14 cellular contexts compared by ENCODE assay signal in genomic region chr5:113319256-113320053, GRCh38.
A peak's percentile ranks its signal among the peaks of the same experiment; 100 is the strongest.
DNase-seq lines count a peak whose midpoint lies in the region; TF ChIP-seq lines count a peak whose summit lies in the region.
"Had no signal": no experiment of that assay in that cellular context is flagged by ENCODE, and none has a peak within 500 bp of the region (broad histone marks: within the 10 kb centered on the region; RNA-seq: fewer than 3 reads in every experiment).

No MANE protein-coding gene starts in this region.

- H3K9me3 ChIP-seq in HEK293 (ENCODE audit: control insufficient read depth, insufficient read depth, low read depth, low read length) (no peaks in the 10 kb centered on the region), Loucy (ENCODE audit: insufficient read depth, low read depth, low read length) (no peaks in the 10 kb centered on the region), hepatocyte (ENCODE audit: low read depth) (no peaks in the 10 kb centered on the region)
- H3K9me3 ChIP-seq: A549, BE2C had no signal

- TF ChIP-seq CTCF in HEK293 (tag by site-specific recombination; IDR thresholded peaks at IDR 0.05) (no peak), Loucy (conservative IDR thresholded peaks at IDR 0.05; ENCODE audit: low read length) (no peak), VCaP (conservative IDR thresholded peaks at IDR 0.05) (no peak), hepatocyte (IDR thresholded peaks at IDR 0.05; ENCODE audit: poor library complexity) (no peak)

- H3K79me2 ChIP-seq in Loucy (ENCODE audit: insufficient read depth, low read length) (no peaks in the 10 kb centered on the region), hepatocyte (no peaks in the 10 kb centered on the region)

- H3K4me2 ChIP-seq in Loucy (ENCODE audit: low read depth, low read length, poor library complexity, severe bottlenecking), result peak overlapping the region; percentile 48
- H3K4me2 ChIP-seq in hepatocyte, result peak overlapping the region; percentile 16
- H3K4me2 ChIP-seq: A549, GM23338 had no signal

- H3K27ac ChIP-seq in HEK293 (ENCODE audit: extremely low read depth, low read depth, low read length), result no peak overlapping the region
- H3K27ac ChIP-seq in VCaP, result peak overlapping the region; percentile 66
- H3K27ac ChIP-seq in hepatocyte, result no peak overlapping the region
- H3K27ac ChIP-seq: A549, C4-2B had no signal

- CTCF ChIA-PET in HEK293 (lab: Yijun Ruan, JAX), result no interaction called here

- H4K20me1 ChIP-seq in Loucy (ENCODE audit: insufficient read depth, low read length, poor library complexity, severe bottlenecking), result no peaks in the 10 kb centered on the region
- no peaks in the 10 kb centered on the region for H4K20me1 ChIP-seq in hepatocyte (ENCODE audit: insufficient read depth, poor library complexity, severe bottlenecking)

- POLR2A ChIA-PET in HEK293 (lab: Yijun Ruan, JAX), result no interaction called here

- 75% methylated on average over 5 of the region's 5 CpGs for WGBS in hepatocyte (ENCODE audit: low lambda C conversion rate, missing lambda C conversion rate)

- H3K9me2 ChIP-seq in Loucy (replicated peaks; ENCODE audit: low read depth, low read length), result no peaks in the 10 kb centered on the region
- no peaks in the 10 kb centered on the region for H3K9me2 ChIP-seq in hepatocyte (replicated peaks; ENCODE audit: insufficient read depth)

- no peak overlapping the region for H3K9ac ChIP-seq in Loucy (ENCODE audit: low read depth, low read length, poor library complexity, severe bottlenecking)

- H3F3A ChIP-seq in Loucy (ENCODE audit: low read depth), result no peaks in the 10 kb centered on the region

- H3K36me3 ChIP-seq in HEK293 (ENCODE audit: control insufficient read depth in 2 of 2, insufficient read depth in 1 of 2, low read length in 2 of 2), result no peaks in the 10 kb centered on the region
- H3K36me3 ChIP-seq in Loucy (ENCODE audit: insufficient read depth, low read length), result no peaks in the 10 kb centered on the region
- no peaks in the 10 kb centered on the region for H3K36me3 ChIP-seq in hepatocyte (replicated peaks; ENCODE audit: insufficient read depth, low read depth)
- H3K36me3 ChIP-seq: BE2C had no signal

- no peaks in the 10 kb centered on the region for H3K4me1 ChIP-seq in HEK293 (ENCODE audit: control insufficient read depth, insufficient read depth, low read length)
- H3K4me1 ChIP-seq in Loucy (ENCODE audit: insufficient read depth, low read length, poor library complexity, severe bottlenecking), result peaks cover 17% of the 10 kb centered on the region
- peaks cover 22% of the 10 kb centered on the region for H3K4me1 ChIP-seq in hepatocyte (ENCODE audit: insufficient read depth)

- no peaks in the 10 kb centered on the region for H3K27me3 ChIP-seq in Loucy (ENCODE audit: insufficient read depth, low read length, poor library complexity, severe bottlenecking)
- no peaks in the 10 kb centered on the region for H3K27me3 ChIP-seq in hepatocyte
- H3K27me3 ChIP-seq: BE2C had no signal

- peak overlapping the region; percentile 39; the same call in 1 of the 2 replicates for H2AFZ ChIP-seq in Loucy (ENCODE audit: low read length)
- H2AFZ ChIP-seq in hepatocyte, result no peak overlapping the region
- H2AFZ ChIP-seq: GM23338 had no signal

- H3K4me3 ChIP-seq in HEK293 (ENCODE audit: low read depth, low read length) (no peak overlapping the region), Loucy (ENCODE audit: low read length, poor library complexity, severe bottlenecking) (no peak overlapping the region), hepatocyte (no peak overlapping the region)
- H3K4me3 ChIP-seq: A549, GM23338 had no signal

- DNase-seq in hepatocyte (ENCODE audit: low spot score), result no peak
- no peak for DNase-seq in NCI-H1417 treated with DMSO at 0.1 percent for 48 hours (lab: John Stamatoyannopoulos, UW)
- DNase-seq in NCI-H146 treated with DMSO at 0.1 percent for 48 hours (lab: John Stamatoyannopoulos, UW; ENCODE audit: unreplicated experiment), result no peak
- no peak for DNase-seq in ureter (ENCODE audit: low spot score)
- DNase-seq in activated T-cell treated with anti-CD3 and anti-CD28 coated beads for 4 hours, result no peak
- DNase-seq: BE2C; CD4-positive, alpha-beta memory T cell; H7 had no signal

TF ChIP-seq in HEK293, 187 proteins besides CTCF, POLR2A, EP300 and RAD21:
- TF ChIP-seq ZNF175 (tag by site-specific recombination; IDR thresholded peaks at IDR 0.05) (no peak), SCRT1 (tag by site-specific recombination; IDR thresholded peaks at IDR 0.05; ENCODE audit: borderline replicate concordance) (peak; percentile 60; the same call in 1 of the 2 replicates), ZNF513 (tag by site-specific recombination; IDR thresholded peaks at IDR 0.05) (no peak), SCRT2 (tag by site-specific recombination; IDR thresholded peaks at IDR 0.05) (peak; percentile 65), ZNF416 (tag by site-specific recombination; IDR thresholded peaks at IDR 0.05) (no peak), ZNF677 (tag by site-specific recombination; IDR thresholded peaks at IDR 0.05) (peak; percentile 56; the same call in 1 of the 2 replicates), GLI4 (tag by site-specific recombination; IDR thresholded peaks at IDR 0.05) (no peak), GLIS1 (tag by site-specific recombination; IDR thresholded peaks at IDR 0.05) (no peak)
